22 cellular contexts compared by ENCODE assay signal in genomic region chr21:17390575-17390974, GRCh38.
"Had no signal": no experiment of that assay in that cellular context is flagged by ENCODE, and none has a peak within 500 bp of the region (broad histone marks: within the 10 kb centered on the region; RNA-seq: fewer than 3 reads in every experiment).

No MANE protein-coding gene starts in this region.

- H3K4me1 ChIP-seq: foreskin keratinocyte, parathyroid adenoma, psoas muscle, right lobe of liver, suprapubic skin, thyroid gland had no signal

- H3K27me3 Mint-ChIP-seq: natural killer cell treated with Interleukin-12 subunit alpha and Interleukin-12 subunit beta and Interleukin-15 and Interleukin-18, amount 100 ng/mL, for 72 hours; type B pancreatic cell had no signal

- H3K4me3 ChIP-seq: hepatocyte, lung, psoas muscle, right lobe of liver, suprapubic skin, thyroid gland had no signal

- H3K9ac ChIP-seq: parathyroid adenoma had no signal

- H3K9me3 ChIP-seq: psoas muscle, right lobe of liver, suprapubic skin, thyroid gland had no signal

- ATAC-seq: foreskin keratinocyte; left colon; left ventricle myocardium superior; natural killer cell treated with Interleukin-12 subunit alpha and Interleukin-12 subunit beta and Interleukin-15 and Interleukin-18, amount 100 ng/mL, for 72 hours; psoas muscle; right lobe of liver; stimulated activated effector memory CD8-positive, alpha-beta T cell treated with anti-CD3 and anti-CD28 coated beads, Interleukin-12 subunit alpha, Interleukin-12 subunit beta, amount 100 ng/mL, for 72 hours; stimulated activated naive CD8-positive, alpha-beta T cell treated with anti-CD3 and anti-CD28 coated beads, Interleukin-15, Interleukin-2, amounts not matched to agents 100 U/mL and 50 U/mL, for 24 hours had no signal

- H3K27ac ChIP-seq: foreskin keratinocyte, hepatocyte, parathyroid adenoma, psoas muscle, right lobe of liver, suprapubic skin, thyroid gland had no signal

- H3K4me2 ChIP-seq: hepatocyte had no signal

- H3K9me3 Mint-ChIP-seq: dendritic cell treated with granulocyte-macrophage colony-stimulating factor and Interleukin-4, amounts not matched to agents 40 ng/mL and 50 ng/mL, for 4 days; natural killer cell treated with Interleukin-12 subunit alpha and Interleukin-12 subunit beta and Interleukin-15 and Interleukin-18, amount 100 ng/mL, for 72 hours; stimulated activated effector memory CD8-positive, alpha-beta T cell treated with anti-CD3 and anti-CD28 coated beads, Interleukin-12 subunit alpha, Interleukin-12 subunit beta, amount 100 ng/mL, for 72 hours; type B pancreatic cell had no signal

- H2AFZ ChIP-seq: hepatocyte, parathyroid adenoma had no signal

- DNase-seq: erythroblast; foreskin keratinocyte; head of caudate nucleus; left colon; left ventricle myocardium superior; mesenchymal stem cell; midbrain; psoas muscle; retina; right lobe of liver; stimulated activated CD4-positive, alpha-beta T cell treated with anti-CD3 and anti-CD28 coated beads, Interleukin-4, amount 100 ng/mL, for 1 hour; stimulated activated CD8-positive, alpha-beta memory T cell treated with anti-CD3 and anti-CD28 coated beads, Interleukin-4, amount 100 ng/mL, for 48 hours; stimulated activated naive CD8-positive, alpha-beta T cell treated with anti-CD3 and anti-CD28 coated beads, Interleukin-15, Interleukin-2, amounts not matched to agents 100 U/mL and 50 U/mL, for 24 hours; thyroid gland had no signal

- H3K36me3 ChIP-seq: right lobe of liver, suprapubic skin, thyroid gland had no signal

- H3K4me1 Mint-ChIP-seq: stimulated activated effector memory CD8-positive, alpha-beta T cell treated with anti-CD3 and anti-CD28 coated beads, Interleukin-12 subunit alpha, Interleukin-12 subunit beta, amount 100 ng/mL, for 72 hours had no signal

- H3K27ac Mint-ChIP-seq: dendritic cell treated with granulocyte-macrophage colony-stimulating factor and Interleukin-4, amounts not matched to agents 40 ng/mL and 50 ng/mL, for 4 days; natural killer cell treated with Interleukin-12 subunit alpha and Interleukin-12 subunit beta and Interleukin-15 and Interleukin-18, amount 100 ng/mL, for 72 hours; stimulated activated effector memory CD8-positive, alpha-beta T cell treated with anti-CD3 and anti-CD28 coated beads, Interleukin-12 subunit alpha, Interleukin-12 subunit beta, amount 100 ng/mL, for 72 hours; type B pancreatic cell had no signal

- H3K4me3 Mint-ChIP-seq: dendritic cell treated with granulocyte-macrophage colony-stimulating factor and Interleukin-4, amounts not matched to agents 40 ng/mL and 50 ng/mL, for 4 days; natural killer cell treated with Interleukin-12 subunit alpha and Interleukin-12 subunit beta and Interleukin-15 and Interleukin-18, amount 100 ng/mL, for 72 hours; stimulated activated effector memory CD8-positive, alpha-beta T cell treated with anti-CD3 and anti-CD28 coated beads, Interleukin-12 subunit alpha, Interleukin-12 subunit beta, amount 100 ng/mL, for 72 hours; type B pancreatic cell had no signal

- H3K36me3 Mint-ChIP-seq: natural killer cell treated with Interleukin-12 subunit alpha and Interleukin-12 subunit beta and Interleukin-15 and Interleukin-18, amount 100 ng/mL, for 72 hours; stimulated activated effector memory CD8-positive, alpha-beta T cell treated with anti-CD3 and anti-CD28 coated beads, Interleukin-12 subunit alpha, Interleukin-12 subunit beta, amount 100 ng/mL, for 72 hours; type B pancreatic cell had no signal

- H3K79me2 ChIP-seq: hepatocyte, parathyroid adenoma had no signal

- H3K27me3 ChIP-seq: foreskin keratinocyte, hepatocyte, right lobe of liver, suprapubic skin, thyroid gland had no signal
